1 cellular context compared by ENCODE assay signal in the genomic region with DNA sequence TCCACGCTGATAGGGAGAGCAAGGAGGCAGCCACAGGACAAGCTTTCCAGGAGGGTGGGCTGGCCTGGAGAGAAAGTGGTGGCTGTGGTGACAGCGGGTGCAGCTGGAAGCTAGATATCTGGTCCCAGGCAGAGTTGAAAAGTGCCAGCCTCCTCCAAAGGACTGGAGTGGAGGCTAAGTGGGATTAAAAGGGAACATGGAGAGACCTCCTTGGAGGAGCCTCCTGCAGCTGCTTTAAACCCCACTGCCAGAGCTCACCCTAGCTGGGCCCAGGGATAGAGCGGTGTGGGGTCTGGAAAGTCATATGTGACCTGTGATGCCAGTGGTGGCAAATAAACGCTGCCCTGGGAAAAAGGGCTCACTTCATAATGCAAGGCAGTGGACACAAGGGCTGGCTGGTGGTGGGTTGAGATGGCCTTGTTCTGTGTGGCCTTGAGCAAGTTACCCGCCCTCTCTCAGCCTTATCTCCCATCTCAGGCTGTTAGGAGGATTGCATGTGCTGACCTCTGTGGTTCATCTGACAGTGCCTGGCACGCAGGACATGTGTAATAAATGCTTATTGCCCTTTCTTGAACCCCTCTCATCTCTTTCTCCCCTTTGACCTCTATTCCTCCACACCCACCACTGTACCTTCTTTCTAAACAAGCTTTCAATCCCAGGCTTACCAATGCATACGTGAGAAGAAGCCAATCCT.
A peak's percentile ranks its signal among the peaks of the same experiment; 100 is the strongest.
TF ChIP-seq lines count a peak whose summit lies in the region.

No MANE protein-coding gene starts in this region.

TF ChIP-seq in HepG2, 621 proteins besides CTCF, POLR2A, EP300 and RAD21 (continued from another document and continues in another):
- 0 out of 2 replicates have a peak, but pooled peaks have one; percentile 17 for TF ChIP-seq FOXJ3 (CRISPR knock-in tag; IDR thresholded peaks at IDR 0.05; ENCODE audit: borderline replicate concordance)
- TF ChIP-seq EZH2 (conservative IDR thresholded peaks at IDR 0.05; ENCODE audit: low read depth, low read length), result no peak
- TF ChIP-seq SKI (IDR thresholded peaks at IDR 0.05; ENCODE audit: partially characterized antibody), result peak; percentile 25
- TF ChIP-seq YEATS2 (CRISPR knock-in tag; IDR thresholded peaks at IDR 0.05; ENCODE audit: borderline replicate concordance), result no peak
- no peak for TF ChIP-seq PRMT3 (CRISPR knock-in tag; IDR thresholded peaks at IDR 0.05; ENCODE audit: borderline replicate concordance, low read depth)
- TF ChIP-seq, protein P1, sequence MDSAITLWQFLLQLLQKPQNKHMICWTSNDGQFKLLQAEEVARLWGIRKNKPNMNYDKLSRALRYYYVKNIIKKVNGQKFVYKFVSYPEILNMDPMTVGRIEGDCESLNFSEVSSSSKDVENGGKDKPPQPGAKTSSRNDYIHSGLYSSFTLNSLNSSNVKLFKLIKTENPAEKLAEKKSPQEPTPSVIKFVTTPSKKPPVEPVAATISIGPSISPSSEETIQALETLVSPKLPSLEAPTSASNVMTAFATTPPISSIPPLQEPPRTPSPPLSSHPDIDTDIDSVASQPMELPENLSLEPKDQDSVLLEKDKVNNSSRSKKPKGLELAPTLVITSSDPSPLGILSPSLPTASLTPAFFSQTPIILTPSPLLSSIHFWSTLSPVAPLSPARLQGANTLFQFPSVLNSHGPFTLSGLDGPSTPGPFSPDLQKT (CRISPR knock-in tag; IDR thresholded peaks at IDR 0.05; ENCODE audit: borderline replicate concordance), result no peak
- no peak for TF ChIP-seq ESRRA (CRISPR knock-in tag; IDR thresholded peaks at IDR 0.05; ENCODE audit: low read depth)
- peak; percentile 90 for TF ChIP-seq NR2F6 (IDR thresholded peaks at IDR 0.05)
- peak; percentile 95 for TF ChIP-seq NR2F6 (CRISPR knock-in tag; IDR thresholded peaks at IDR 0.05)
- TF ChIP-seq ZFP90 (CRISPR knock-in tag; IDR thresholded peaks at IDR 0.05; ENCODE audit: borderline replicate concordance), result no peak
- TF ChIP-seq ZNF451 (CRISPR knock-in tag; IDR thresholded peaks at IDR 0.05), result no peak
- no peak for TF ChIP-seq ZFP41 (CRISPR knock-in tag; IDR thresholded peaks at IDR 0.05; ENCODE audit: borderline replicate concordance)
- TF ChIP-seq MAZ (IDR thresholded peaks at IDR 0.05; ENCODE audit: borderline replicate concordance, low read depth, low read length), result no peak
- TF ChIP-seq MAZ (CRISPR knock-in tag; IDR thresholded peaks at IDR 0.05; ENCODE audit: low read depth), result no peak
- TF ChIP-seq ZFY (CRISPR knock-in tag; IDR thresholded peaks at IDR 0.05), result no peak
- TF ChIP-seq MIER3 (CRISPR knock-in tag; IDR thresholded peaks at IDR 0.05; ENCODE audit: borderline replicate concordance), result 0 out of 2 replicates have a peak, but pooled peaks have one; percentile 41
- no peak for TF ChIP-seq SRSF9 (IDR thresholded peaks at IDR 0.05; ENCODE audit: borderline replicate concordance, insufficient read depth, low read depth, low read length, poor library complexity, severe bottlenecking)
- TF ChIP-seq SYNCRIP (IDR thresholded peaks at IDR 0.05; ENCODE audit: insufficient read depth, low read depth, low read length), result no peak
- TF ChIP-seq NR2F2 (IDR thresholded peaks at IDR 0.05; ENCODE audit: borderline replicate concordance, low read depth), result peak; percentile 78; the same call in 1 of the 2 replicates
- TF ChIP-seq, protein P2, sequence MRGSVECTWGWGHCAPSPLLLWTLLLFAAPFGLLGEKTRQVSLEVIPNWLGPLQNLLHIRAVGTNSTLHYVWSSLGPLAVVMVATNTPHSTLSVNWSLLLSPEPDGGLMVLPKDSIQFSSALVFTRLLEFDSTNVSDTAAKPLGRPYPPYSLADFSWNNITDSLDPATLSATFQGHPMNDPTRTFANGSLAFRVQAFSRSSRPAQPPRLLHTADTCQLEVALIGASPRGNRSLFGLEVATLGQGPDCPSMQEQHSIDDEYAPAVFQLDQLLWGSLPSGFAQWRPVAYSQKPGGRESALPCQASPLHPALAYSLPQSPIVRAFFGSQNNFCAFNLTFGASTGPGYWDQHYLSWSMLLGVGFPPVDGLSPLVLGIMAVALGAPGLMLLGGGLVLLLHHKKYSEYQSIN (CRISPR knock-in tag; IDR thresholded peaks at IDR 0.05; ENCODE audit: borderline replicate concordance), result no peak
- TF ChIP-seq ZNF180 (CRISPR knock-in tag; IDR thresholded peaks at IDR 0.05; ENCODE audit: borderline replicate concordance, low read depth), result no peak
- TF ChIP-seq FOSL1 (CRISPR knock-in tag; IDR thresholded peaks at IDR 0.05; ENCODE audit: borderline replicate concordance), result no peak
- TF ChIP-seq, protein P3, sequence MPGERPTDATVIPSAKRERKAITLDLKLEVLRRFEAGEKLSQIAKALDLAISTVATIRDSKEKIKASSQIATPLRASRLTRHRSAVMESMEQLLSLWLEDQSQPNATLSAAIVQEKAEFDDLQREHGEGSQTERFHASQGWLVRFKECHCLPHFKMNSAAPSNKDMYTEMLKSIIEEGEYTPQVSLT (CRISPR knock-in tag; IDR thresholded peaks at IDR 0.05; ENCODE audit: borderline replicate concordance, low read depth), result no peak
- TF ChIP-seq, protein P4, sequence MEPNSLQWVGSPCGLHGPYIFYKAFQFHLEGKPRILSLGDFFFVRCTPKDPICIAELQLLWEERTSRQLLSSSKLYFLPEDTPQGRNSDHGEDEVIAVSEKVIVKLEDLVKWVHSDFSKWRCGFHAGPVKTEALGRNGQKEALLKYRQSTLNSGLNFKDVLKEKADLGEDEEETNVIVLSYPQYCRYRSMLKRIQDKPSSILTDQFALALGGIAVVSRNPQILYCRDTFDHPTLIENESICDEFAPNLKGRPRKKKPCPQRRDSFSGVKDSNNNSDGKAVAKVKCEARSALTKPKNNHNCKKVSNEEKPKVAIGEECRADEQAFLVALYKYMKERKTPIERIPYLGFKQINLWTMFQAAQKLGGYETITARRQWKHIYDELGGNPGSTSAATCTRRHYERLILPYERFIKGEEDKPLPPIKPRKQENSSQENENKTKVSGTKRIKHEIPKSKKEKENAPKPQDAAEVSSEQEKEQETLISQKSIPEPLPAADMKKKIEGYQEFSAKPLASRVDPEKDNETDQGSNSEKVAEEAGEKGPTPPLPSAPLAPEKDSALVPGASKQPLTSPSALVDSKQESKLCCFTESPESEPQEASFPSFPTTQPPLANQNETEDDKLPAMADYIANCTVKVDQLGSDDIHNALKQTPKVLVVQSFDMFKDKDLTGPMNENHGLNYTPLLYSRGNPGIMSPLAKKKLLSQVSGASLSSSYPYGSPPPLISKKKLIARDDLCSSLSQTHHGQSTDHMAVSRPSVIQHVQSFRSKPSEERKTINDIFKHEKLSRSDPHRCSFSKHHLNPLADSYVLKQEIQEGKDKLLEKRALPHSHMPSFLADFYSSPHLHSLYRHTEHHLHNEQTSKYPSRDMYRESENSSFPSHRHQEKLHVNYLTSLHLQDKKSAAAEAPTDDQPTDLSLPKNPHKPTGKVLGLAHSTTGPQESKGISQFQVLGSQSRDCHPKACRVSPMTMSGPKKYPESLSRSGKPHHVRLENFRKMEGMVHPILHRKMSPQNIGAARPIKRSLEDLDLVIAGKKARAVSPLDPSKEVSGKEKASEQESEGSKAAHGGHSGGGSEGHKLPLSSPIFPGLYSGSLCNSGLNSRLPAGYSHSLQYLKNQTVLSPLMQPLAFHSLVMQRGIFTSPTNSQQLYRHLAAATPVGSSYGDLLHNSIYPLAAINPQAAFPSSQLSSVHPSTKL (CRISPR knock-in tag; IDR thresholded peaks at IDR 0.05), result peak; percentile 89
- no peak for TF ChIP-seq TBP (CRISPR knock-in tag; IDR thresholded peaks at IDR 0.05)
- TF ChIP-seq NR2F1 (CRISPR knock-in tag; IDR thresholded peaks at IDR 0.05), result peak; percentile 56 to 72; a peak in 3 of 4 replicates
- no peak for TF ChIP-seq EHMT2 (IDR thresholded peaks at IDR 0.05; ENCODE audit: borderline replicate concordance, low read depth, low read length)
- no peak for TF ChIP-seq ZNF879 (CRISPR knock-in tag; IDR thresholded peaks at IDR 0.05)
- TF ChIP-seq ZNF24 (IDR thresholded peaks at IDR 0.05), result no peak
- TF ChIP-seq, protein P5, sequence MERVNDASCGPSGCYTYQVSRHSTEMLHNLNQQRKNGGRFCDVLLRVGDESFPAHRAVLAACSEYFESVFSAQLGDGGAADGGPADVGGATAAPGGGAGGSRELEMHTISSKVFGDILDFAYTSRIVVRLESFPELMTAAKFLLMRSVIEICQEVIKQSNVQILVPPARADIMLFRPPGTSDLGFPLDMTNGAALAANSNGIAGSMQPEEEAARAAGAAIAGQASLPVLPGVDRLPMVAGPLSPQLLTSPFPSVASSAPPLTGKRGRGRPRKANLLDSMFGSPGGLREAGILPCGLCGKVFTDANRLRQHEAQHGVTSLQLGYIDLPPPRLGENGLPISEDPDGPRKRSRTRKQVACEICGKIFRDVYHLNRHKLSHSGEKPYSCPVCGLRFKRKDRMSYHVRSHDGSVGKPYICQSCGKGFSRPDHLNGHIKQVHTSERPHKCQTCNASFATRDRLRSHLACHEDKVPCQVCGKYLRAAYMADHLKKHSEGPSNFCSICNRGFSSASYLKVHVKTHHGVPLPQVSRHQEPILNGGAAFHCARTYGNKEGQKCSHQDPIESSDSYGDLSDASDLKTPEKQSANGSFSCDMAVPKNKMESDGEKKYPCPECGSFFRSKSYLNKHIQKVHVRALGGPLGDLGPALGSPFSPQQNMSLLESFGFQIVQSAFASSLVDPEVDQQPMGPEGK (CRISPR knock-in tag; IDR thresholded peaks at IDR 0.05), result peak; percentile 68
- TF ChIP-seq SALL1 (CRISPR knock-in tag; IDR thresholded peaks at IDR 0.05), result peak; percentile 56
- TF ChIP-seq ZNF251 (CRISPR knock-in tag; IDR thresholded peaks at IDR 0.05), result no peak
- TF ChIP-seq FOXO1 (CRISPR knock-in tag; IDR thresholded peaks at IDR 0.05), result peak; percentile 39; the same call in 1 of the 2 replicates
- no peak for TF ChIP-seq ARNT2 (CRISPR knock-in tag; IDR thresholded peaks at IDR 0.05; ENCODE audit: low read depth)
- TF ChIP-seq NFRKB (IDR thresholded peaks at IDR 0.05), result no peak
- no peak for TF ChIP-seq SOX13 (IDR thresholded peaks at IDR 0.05)
- peak in 1 of 2 experiments; percentile 82; a peak in 1 of 4 replicates for TF ChIP-seq SOX13 (CRISPR knock-in tag; conservative IDR thresholded peaks at IDR 0.05 in 1 of 2, IDR thresholded peaks at IDR 0.05 in 1 of 2)
- no peak for TF ChIP-seq ZNF839 (CRISPR knock-in tag; IDR thresholded peaks at IDR 0.05; ENCODE audit: borderline replicate concordance)
- no peak for TF ChIP-seq RFX1 (IDR thresholded peaks at IDR 0.05)
- 0 out of 2 replicates have a peak, but pooled peaks have one; percentile 4 for TF ChIP-seq STAG1 (CRISPR knock-in tag; IDR thresholded peaks at IDR 0.05)
- TF ChIP-seq HOXD1 (CRISPR knock-in tag; IDR thresholded peaks at IDR 0.05), result peak; percentile 60; the same call in 1 of the 2 replicates
- no peak for TF ChIP-seq HCFC1 (IDR thresholded peaks at IDR 0.05; ENCODE audit: low read depth, low read length)
- no peak for TF ChIP-seq SSRP1 (CRISPR knock-in tag; IDR thresholded peaks at IDR 0.05)
- TF ChIP-seq MBNL3 (CRISPR knock-in tag; conservative IDR thresholded peaks at IDR 0.05), result no peak
- TF ChIP-seq JDP2 (CRISPR knock-in tag; IDR thresholded peaks at IDR 0.05; ENCODE audit: borderline replicate concordance), result no peak
- TF ChIP-seq, protein P6, sequence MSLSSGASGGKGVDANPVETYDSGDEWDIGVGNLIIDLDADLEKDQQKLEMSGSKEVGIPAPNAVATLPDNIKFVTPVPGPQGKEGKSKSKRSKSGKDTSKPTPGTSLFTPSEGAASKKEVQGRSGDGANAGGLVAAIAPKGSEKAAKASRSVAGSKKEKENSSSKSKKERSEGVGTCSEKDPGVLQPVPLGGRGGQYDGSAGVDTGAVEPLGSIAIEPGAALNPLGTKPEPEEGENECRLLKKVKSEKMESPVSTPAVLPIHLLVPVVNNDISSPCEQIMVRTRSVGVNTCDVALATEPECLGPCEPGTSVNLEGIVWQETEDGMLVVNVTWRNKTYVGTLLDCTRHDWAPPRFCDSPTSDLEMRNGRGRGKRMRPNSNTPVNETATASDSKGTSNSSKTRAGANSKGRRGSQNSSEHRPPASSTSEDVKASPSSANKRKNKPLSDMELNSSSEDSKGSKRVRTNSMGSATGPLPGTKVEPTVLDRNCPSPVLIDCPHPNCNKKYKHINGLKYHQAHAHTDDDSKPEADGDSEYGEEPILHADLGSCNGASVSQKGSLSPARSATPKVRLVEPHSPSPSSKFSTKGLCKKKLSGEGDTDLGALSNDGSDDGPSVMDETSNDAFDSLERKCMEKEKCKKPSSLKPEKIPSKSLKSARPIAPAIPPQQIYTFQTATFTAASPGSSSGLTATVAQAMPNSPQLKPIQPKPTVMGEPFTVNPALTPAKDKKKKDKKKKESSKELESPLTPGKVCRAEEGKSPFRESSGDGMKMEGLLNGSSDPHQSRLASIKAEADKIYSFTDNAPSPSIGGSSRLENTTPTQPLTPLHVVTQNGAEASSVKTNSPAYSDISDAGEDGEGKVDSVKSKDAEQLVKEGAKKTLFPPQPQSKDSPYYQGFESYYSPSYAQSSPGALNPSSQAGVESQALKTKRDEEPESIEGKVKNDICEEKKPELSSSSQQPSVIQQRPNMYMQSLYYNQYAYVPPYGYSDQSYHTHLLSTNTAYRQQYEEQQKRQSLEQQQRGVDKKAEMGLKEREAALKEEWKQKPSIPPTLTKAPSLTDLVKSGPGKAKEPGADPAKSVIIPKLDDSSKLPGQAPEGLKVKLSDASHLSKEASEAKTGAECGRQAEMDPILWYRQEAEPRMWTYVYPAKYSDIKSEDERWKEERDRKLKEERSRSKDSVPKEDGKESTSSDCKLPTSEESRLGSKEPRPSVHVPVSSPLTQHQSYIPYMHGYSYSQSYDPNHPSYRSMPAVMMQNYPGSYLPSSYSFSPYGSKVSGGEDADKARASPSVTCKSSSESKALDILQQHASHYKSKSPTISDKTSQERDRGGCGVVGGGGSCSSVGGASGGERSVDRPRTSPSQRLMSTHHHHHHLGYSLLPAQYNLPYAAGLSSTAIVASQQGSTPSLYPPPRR (CRISPR knock-in tag; IDR thresholded peaks at IDR 0.05; ENCODE audit: borderline replicate concordance), result peak; percentile 52; the same call in 1 of the 2 replicates
- no peak for TF ChIP-seq CREB1 (IDR thresholded peaks at IDR 0.05)
- TF ChIP-seq CREB1 (CRISPR knock-in tag; IDR thresholded peaks at IDR 0.05), result 0 out of 2 replicates have a peak, but pooled peaks have one; percentile 2
- TF ChIP-seq MED8 (CRISPR knock-in tag; IDR thresholded peaks at IDR 0.05; ENCODE audit: insufficient replicate concordance), result no peak
- TF ChIP-seq, protein P7, sequence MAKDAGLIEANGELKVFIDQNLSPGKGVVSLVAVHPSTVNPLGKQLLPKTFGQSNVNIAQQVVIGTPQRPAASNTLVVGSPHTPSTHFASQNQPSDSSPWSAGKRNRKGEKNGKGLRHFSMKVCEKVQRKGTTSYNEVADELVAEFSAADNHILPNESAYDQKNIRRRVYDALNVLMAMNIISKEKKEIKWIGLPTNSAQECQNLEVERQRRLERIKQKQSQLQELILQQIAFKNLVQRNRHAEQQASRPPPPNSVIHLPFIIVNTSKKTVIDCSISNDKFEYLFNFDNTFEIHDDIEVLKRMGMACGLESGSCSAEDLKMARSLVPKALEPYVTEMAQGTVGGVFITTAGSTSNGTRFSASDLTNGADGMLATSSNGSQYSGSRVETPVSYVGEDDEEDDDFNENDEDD (CRISPR knock-in tag; IDR thresholded peaks at IDR 0.05; ENCODE audit: borderline replicate concordance), result peak; percentile 22; the same call in 1 of the 2 replicates
- TF ChIP-seq ZNF468 (CRISPR knock-in tag; IDR thresholded peaks at IDR 0.05), result no peak
- TF ChIP-seq, protein P8, sequence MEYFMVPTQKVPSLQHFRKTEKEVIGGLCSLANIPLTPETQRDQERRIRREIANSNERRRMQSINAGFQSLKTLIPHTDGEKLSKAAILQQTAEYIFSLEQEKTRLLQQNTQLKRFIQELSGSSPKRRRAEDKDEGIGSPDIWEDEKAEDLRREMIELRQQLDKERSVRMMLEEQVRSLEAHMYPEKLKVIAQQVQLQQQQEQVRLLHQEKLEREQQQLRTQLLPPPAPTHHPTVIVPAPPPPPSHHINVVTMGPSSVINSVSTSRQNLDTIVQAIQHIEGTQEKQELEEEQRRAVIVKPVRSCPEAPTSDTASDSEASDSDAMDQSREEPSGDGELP (IDR thresholded peaks at IDR 0.05; ENCODE audit: borderline replicate concordance, low read depth), result peak; percentile 37; the same call in 1 of the 2 replicates
